Comparison of ENCODE assay signal across 1 cellular context in the genomic region with DNA sequence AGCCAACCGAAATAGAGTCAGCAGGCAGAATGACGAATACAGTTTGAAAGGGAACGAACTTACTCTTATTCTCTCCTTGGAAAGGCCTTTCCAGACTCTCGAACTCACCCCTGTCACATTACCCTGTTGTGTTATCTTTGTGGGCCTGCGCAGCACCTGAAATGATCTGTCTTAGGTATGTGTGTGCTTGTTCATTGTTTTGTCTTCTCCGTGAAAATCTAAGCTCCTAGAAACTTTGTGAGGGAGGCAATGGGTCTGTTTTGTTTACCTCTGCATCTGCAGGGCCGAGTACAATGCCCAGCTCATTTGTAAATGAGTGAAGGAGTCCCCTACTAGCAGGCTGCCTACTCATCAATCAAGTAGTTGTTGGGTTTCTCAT.
TF ChIP-seq lines count a peak whose summit lies in the region.

No MANE protein-coding gene starts in this region.

TF ChIP-seq in GM12878, 131 proteins besides CTCF, POLR2A, EP300 and RAD21:
- no peak for TF ChIP-seq MYC (IDR thresholded peaks at IDR 0.05; ENCODE audit: insufficient read depth, insufficient read length, insufficient replicate concordance, low read length, severe bottlenecking)
- 0 out of 2 replicates have a peak, but pooled peaks have one; percentile 4 for TF ChIP-seq BMI1 (IDR thresholded peaks at IDR 0.05; ENCODE audit: borderline replicate concordance)
